Comparison of ENCODE assay signal across 8 cellular contexts in genomic region chr19:49642488-49643035, GRCh38. TPM values are rescaled to one million over a fixed set of nuclear protein-coding genes. Genes with fewer than 3 reads are reported as not detected.
DNase-seq lines count a peak whose midpoint lies in the region; ATAC-seq and TF ChIP-seq lines count a peak whose summit lies in the region.

No MANE protein-coding gene starts in this region.

- H3K27ac ChIP-seq in SK-N-SH (ENCODE audit: low read depth in 2 of 2, low read length in 1 of 2) = peak overlapping the region; percentile 86 to 92
- peak overlapping the region; percentile 93 for H3K27ac ChIP-seq in iPS-20b (ENCODE audit: low read length)
- H3K27ac ChIP-seq in suprapubic skin = peak overlapping the region; percentile 98

- no peak for TF ChIP-seq POLR2A in suprapubic skin (IDR thresholded peaks at IDR 0.05)

- CTCF ChIA-PET in SK-N-SH (lab: Yijun Ruan, JAX) = interaction anchor here (0.7 to 5.2 kb wide), 6 partner anchors 11 to 73 kb away, joined by 3 to 31 read pairs (median 5); partner anchors contain the start of gene PRMT1

- POLR2A ChIA-PET in SK-N-SH (lab: Yijun Ruan, JAX) = interaction anchor here (0.6 to 1.7 kb wide), 5 partner anchors 16 to 235 kb away, joined by 3 to 5 read pairs (median 3); partner anchors contain the start of genes AKT1S1, RPS11 and TBC1D17

- TF ChIP-seq CTCF in SK-N-SH (IDR thresholded peaks at IDR 0.05) = no peak
- TF ChIP-seq CTCF in suprapubic skin (IDR thresholded peaks at IDR 0.05) = no peak

- H4K20me1 ChIP-seq in SK-N-SH (ENCODE audit: insufficient read depth) = peaks cover 16% of the 10 kb centered on the region

- H3K4me1 Mint-ChIP-seq in activated T-helper 1 cell treated with anti-CD3 and anti-CD28 coated beads, Interleukin-12 subunit alpha, Interleukin-12 subunit beta, Interleukin-2, Interleukin-4 antibody, amounts not matched to agents 30 ng/mL and 10 ng/mL and 1 ng/mL, durations not matched to agents 14 hours and 24 hours and 36 hours (ENCODE audit: low read depth) = peaks cover 54% of the 10 kb centered on the region

- peak overlapping the region; percentile 65; the same call in 1 of the 2 replicates for H2AFZ ChIP-seq in SK-N-SH (ENCODE audit: low read depth)

- WGBS in SK-N-SH (ENCODE audit: low lambda C conversion rate) = 0% methylated on average over 2 of the region's 6 CpGs
- WGBS in suprapubic skin = 7% methylated on average over 2 of the region's 6 CpGs

- H3K79me2 ChIP-seq in SK-N-SH (ENCODE audit: insufficient read depth) = peaks cover 76% of the 10 kb centered on the region

- no peaks in the 10 kb centered on the region for H3K9me3 ChIP-seq in SK-N-SH
- no peaks in the 10 kb centered on the region for H3K9me3 ChIP-seq in iPS-20b (ENCODE audit: insufficient read depth, low read depth, low read length)
- H3K9me3 ChIP-seq in suprapubic skin = no peaks in the 10 kb centered on the region

- TF ChIP-seq EP300 in SK-N-SH (IDR thresholded peaks at IDR 0.05; ENCODE audit: borderline replicate concordance in 1 of 2, low read depth in 1 of 2, low read length in 1 of 2) = peak in 1 of 2 experiments; percentile 3; a peak in 1 of 4 replicates
- no peak for TF ChIP-seq EP300 in suprapubic skin (IDR thresholded peaks at IDR 0.05)

- H3K9ac ChIP-seq in SK-N-SH (peak overlapping the region; percentile 100), iPS-20b (ENCODE audit: low read depth, low read length) (peak overlapping the region; percentile 99)

- ATAC-seq in SK-N-SH treated with all-trans-retinoic acid at 6 μM for 48 hours = no peak
- ATAC-seq in GM19324 (IDR thresholded peaks at IDR 0.05; ENCODE audit: low FRiP score, unreplicated experiment) = no peak

- TF ChIP-seq RAD21 in SK-N-SH (IDR thresholded peaks at IDR 0.05; ENCODE audit: low read length) = no peak

- H3K4me2 ChIP-seq in SK-N-SH = peak overlapping the region; percentile 100

- peaks cover 16% of the 10 kb centered on the region for H3K36me3 Mint-ChIP-seq in activated T-helper 1 cell treated with anti-CD3 and anti-CD28 coated beads, Interleukin-12 subunit alpha, Interleukin-12 subunit beta, Interleukin-2, Interleukin-4 antibody, amounts not matched to agents 30 ng/mL and 10 ng/mL and 1 ng/mL, durations not matched to agents 14 hours and 24 hours and 36 hours (ENCODE audit: low read depth)

- intact Hi-C loops in activated T-helper 1 cell treated with anti-CD3 and anti-CD28 coated beads, Interleukin-12 subunit alpha, Interleukin-12 subunit beta, Interleukin-2, Interleukin-4 antibody, amounts not matched to agents 30 ng/mL and 10 ng/mL and 1 ng/mL, durations not matched to agents 14 hours and 24 hours and 36 hours (cut with micrococcal nuclease) = loop anchor here (1.0 to 10.0 kb wide), 6 partner anchors 23 to 1280 kb away; partner anchors contain the start of genes BCL2L12, IRF3, MAMSTR and PNKP

- DNase-seq in SK-N-SH (peak; percentile 65), suprapubic skin (ENCODE audit: low spot score in 2 of 2) (peak in 1 of 2 donors; percentile 57), cerebellar cortex (ENCODE audit: low spot score) (no peak), NCI-H526 (lab: John Stamatoyannopoulos, UW) (no peak)
- no peak for DNase-seq in activated T-helper 1 cell treated with anti-CD3 and anti-CD28 coated beads, Interleukin-12 subunit alpha, Interleukin-12 subunit beta, Interleukin-2, Interleukin-4 antibody, amounts not matched to agents 30 ng/mL and 10 ng/mL and 1 ng/mL, durations not matched to agents 14 hours and 24 hours and 36 hours (ENCODE audit: low spot score)

- H3F3A ChIP-seq in SK-N-SH (replicated peaks; ENCODE audit: insufficient read depth) = peaks cover 9% of the 10 kb centered on the region

- H3K36me3 ChIP-seq in SK-N-SH (replicated peaks in 1 of 2; ENCODE audit: control insufficient read depth in 1 of 2, insufficient read depth in 2 of 2, low read length in 1 of 2) (peaks cover 14 to 27% of the 10 kb centered on the region in 2 experiments), iPS-20b (ENCODE audit: insufficient read depth, low read depth, low read length) (peaks cover 20% of the 10 kb centered on the region), suprapubic skin (peaks cover 26% of the 10 kb centered on the region)

- no peaks in the 10 kb centered on the region for H3K9me2 ChIP-seq in SK-N-SH

- no peaks in the 10 kb centered on the region for H3K27me3 Mint-ChIP-seq in activated T-helper 1 cell treated with anti-CD3 and anti-CD28 coated beads, Interleukin-12 subunit alpha, Interleukin-12 subunit beta, Interleukin-2, Interleukin-4 antibody, amounts not matched to agents 30 ng/mL and 10 ng/mL and 1 ng/mL, durations not matched to agents 14 hours and 24 hours and 36 hours (ENCODE audit: insufficient read depth)

- no peaks in the 10 kb centered on the region for H3K9me3 Mint-ChIP-seq in activated T-helper 1 cell treated with anti-CD3 and anti-CD28 coated beads, Interleukin-12 subunit alpha, Interleukin-12 subunit beta, Interleukin-2, Interleukin-4 antibody, amounts not matched to agents 30 ng/mL and 10 ng/mL and 1 ng/mL, durations not matched to agents 14 hours and 24 hours and 36 hours

- H3K27me3 ChIP-seq in SK-N-SH (ENCODE audit: insufficient read depth) (no peaks in the 10 kb centered on the region), iPS-20b (ENCODE audit: insufficient read depth, low read length) (peaks cover 12% of the 10 kb centered on the region), suprapubic skin (no peaks in the 10 kb centered on the region)

- H3K4me1 ChIP-seq in SK-N-SH (ENCODE audit: control insufficient read depth in 1 of 2, insufficient read depth in 2 of 2, low read depth in 1 of 2, low read length in 1 of 2) (peaks cover 14 to 32% of the 10 kb centered on the region in 2 experiments), iPS-20b (ENCODE audit: insufficient read depth, low read length) (peaks cover 17% of the 10 kb centered on the region), suprapubic skin (peaks cover 60% of the 10 kb centered on the region)

- H3K4me3 ChIP-seq in SK-N-SH (ENCODE audit: low read depth in 2 of 2, low read length in 1 of 2) (peak overlapping the region; percentile 100), iPS-20b (ENCODE audit: low read length) (peak overlapping the region; percentile 99), suprapubic skin (peak overlapping the region; percentile 73)

- peak overlapping the region; percentile 90 for H3K27ac Mint-ChIP-seq in activated T-helper 1 cell treated with anti-CD3 and anti-CD28 coated beads, Interleukin-12 subunit alpha, Interleukin-12 subunit beta, Interleukin-2, Interleukin-4 antibody, amounts not matched to agents 30 ng/mL and 10 ng/mL and 1 ng/mL, durations not matched to agents 14 hours and 24 hours and 36 hours

- H3K4me3 Mint-ChIP-seq in activated T-helper 1 cell treated with anti-CD3 and anti-CD28 coated beads, Interleukin-12 subunit alpha, Interleukin-12 subunit beta, Interleukin-2, Interleukin-4 antibody, amounts not matched to agents 30 ng/mL and 10 ng/mL and 1 ng/mL, durations not matched to agents 14 hours and 24 hours and 36 hours = peak overlapping the region; percentile 94

TF ChIP-seq in SK-N-SH, 30 proteins besides CTCF, POLR2A, EP300 and RAD21:
- no peak for TF ChIP-seq GABPA (IDR thresholded peaks at IDR 0.05; ENCODE audit: low read depth)
- peak; percentile 44; the same call in 1 of the 2 replicates for TF ChIP-seq GATA2 (CRISPR knock-in tag; IDR thresholded peaks at IDR 0.05)

TF ChIP-seq in SK-N-SH treated with all-trans-retinoic acid at 6 μM for 48 hours, 23 proteins besides CTCF, POLR2A, EP300 and RAD21 (continues in another document):
- TF ChIP-seq SNAI2 (CRISPR knock-in tag; IDR thresholded peaks at IDR 0.05) (no peak), RARB (CRISPR knock-in tag; IDR thresholded peaks at IDR 0.05) (no peak)

RNA-seq across cellular contexts. Expression of gene SCAF1, which starts 0.6 kb away (rescaled TPM):
- polyA plus RNA-seq in SK-N-SH (2012; rRNA removed) = 5.5 and 9.5 TPM in 2 replicates
- 9.1 and 15.9 TPM in 2 replicates for polyA plus RNA-seq in SK-N-SH (2012; cell fraction: cytosol; rRNA removed)
- polyA plus RNA-seq in SK-N-SH (2012; cell fraction: nucleus; rRNA removed) = 51.6 and 91.2 TPM in 2 replicates
- total RNA-seq in activated T-helper 1 cell treated with anti-CD3 and anti-CD28 coated beads, Interleukin-12 subunit alpha, Interleukin-12 subunit beta, Interleukin-2, Interleukin-4 antibody, amounts not matched to agents 30 ng/mL and 10 ng/mL and 1 ng/mL, durations not matched to agents 14 hours and 24 hours and 36 hours = 75.4 and 79.7 TPM in 2 replicates
- total RNA-seq in suprapubic skin = 10 to 100 TPM; 22.1 to 36.9 (median 28.5) TPM

RNA-seq across cellular contexts. Expression of gene RRAS, which starts 2.6 kb away (rescaled TPM):
- 113 and 141 TPM in 2 replicates for polyA plus RNA-seq in SK-N-SH (2012; rRNA removed)
- polyA plus RNA-seq in SK-N-SH (2012; cell fraction: cytosol; rRNA removed) = 75.1 and 114 TPM in 2 replicates
- 85.4 and 90.9 TPM in 2 replicates for polyA plus RNA-seq in SK-N-SH (2012; cell fraction: nucleus; rRNA removed)
- 4.4 and 4.7 TPM in 2 replicates for total RNA-seq in activated T-helper 1 cell treated with anti-CD3 and anti-CD28 coated beads, Interleukin-12 subunit alpha, Interleukin-12 subunit beta, Interleukin-2, Interleukin-4 antibody, amounts not matched to agents 30 ng/mL and 10 ng/mL and 1 ng/mL, durations not matched to agents 14 hours and 24 hours and 36 hours
- 10 to 100 TPM; 12.9 to 28.8 (median 18.6) TPM for total RNA-seq in suprapubic skin

RNA-seq across cellular contexts. Expression of gene IRF3, which starts 23.1 kb away (rescaled TPM):
- 85.9 and 112 TPM in 2 replicates for polyA plus RNA-seq in SK-N-SH (2012; rRNA removed)
- polyA plus RNA-seq in SK-N-SH (2012; cell fraction: cytosol; rRNA removed) = 37.9 and 61.4 TPM in 2 replicates
- 301 and 750 TPM in 2 replicates for polyA plus RNA-seq in SK-N-SH (2012; cell fraction: nucleus; rRNA removed)
- 149 and 156 TPM in 2 replicates for total RNA-seq in activated T-helper 1 cell treated with anti-CD3 and anti-CD28 coated beads, Interleukin-12 subunit alpha, Interleukin-12 subunit beta, Interleukin-2, Interleukin-4 antibody, amounts not matched to agents 30 ng/mL and 10 ng/mL and 1 ng/mL, durations not matched to agents 14 hours and 24 hours and 36 hours
- 100 to 1,000 TPM in 1 of 4 donors, 10 to 100 TPM in 3; 61.3 to 164 (median 81.0) TPM for total RNA-seq in suprapubic skin

RNA-seq across cellular contexts. Expression of gene BCL2L12, which starts 23.2 kb away (rescaled TPM):
- 20.3 and 27.9 TPM in 2 replicates for polyA plus RNA-seq in SK-N-SH (2012; rRNA removed)
- polyA plus RNA-seq in SK-N-SH (2012; cell fraction: cytosol; rRNA removed) = 11.9 and 15.4 TPM in 2 replicates
- polyA plus RNA-seq in SK-N-SH (2012; cell fraction: nucleus; rRNA removed) = 18.2 and 30.0 TPM in 2 replicates
- 72.2 and 73.7 TPM in 2 replicates for total RNA-seq in activated T-helper 1 cell treated with anti-CD3 and anti-CD28 coated beads, Interleukin-12 subunit alpha, Interleukin-12 subunit beta, Interleukin-2, Interleukin-4 antibody, amounts not matched to agents 30 ng/mL and 10 ng/mL and 1 ng/mL, durations not matched to agents 14 hours and 24 hours and 36 hours
- 10 to 100 TPM in 1 of 4 donors, 1 to 10 TPM in 3; 3.1 to 28.0 (median 7.5) TPM for total RNA-seq in suprapubic skin

RNA-seq across cellular contexts. Expression of gene PRMT1, which starts 34.5 kb away (rescaled TPM):
- polyA plus RNA-seq in SK-N-SH (2012; rRNA removed) = 774 and 789 TPM in 2 replicates
- 388 and 605 TPM in 2 replicates for polyA plus RNA-seq in SK-N-SH (2012; cell fraction: cytosol; rRNA removed)
- 501 and 596 TPM in 2 replicates for polyA plus RNA-seq in SK-N-SH (2012; cell fraction: nucleus; rRNA removed)
- total RNA-seq in activated T-helper 1 cell treated with anti-CD3 and anti-CD28 coated beads, Interleukin-12 subunit alpha, Interleukin-12 subunit beta, Interleukin-2, Interleukin-4 antibody, amounts not matched to agents 30 ng/mL and 10 ng/mL and 1 ng/mL, durations not matched to agents 14 hours and 24 hours and 36 hours = 450 and 462 TPM in 2 replicates
- total RNA-seq in suprapubic skin = 100 to 1,000 TPM; 101 to 142 (median 112) TPM
